In the genomic region with DNA sequence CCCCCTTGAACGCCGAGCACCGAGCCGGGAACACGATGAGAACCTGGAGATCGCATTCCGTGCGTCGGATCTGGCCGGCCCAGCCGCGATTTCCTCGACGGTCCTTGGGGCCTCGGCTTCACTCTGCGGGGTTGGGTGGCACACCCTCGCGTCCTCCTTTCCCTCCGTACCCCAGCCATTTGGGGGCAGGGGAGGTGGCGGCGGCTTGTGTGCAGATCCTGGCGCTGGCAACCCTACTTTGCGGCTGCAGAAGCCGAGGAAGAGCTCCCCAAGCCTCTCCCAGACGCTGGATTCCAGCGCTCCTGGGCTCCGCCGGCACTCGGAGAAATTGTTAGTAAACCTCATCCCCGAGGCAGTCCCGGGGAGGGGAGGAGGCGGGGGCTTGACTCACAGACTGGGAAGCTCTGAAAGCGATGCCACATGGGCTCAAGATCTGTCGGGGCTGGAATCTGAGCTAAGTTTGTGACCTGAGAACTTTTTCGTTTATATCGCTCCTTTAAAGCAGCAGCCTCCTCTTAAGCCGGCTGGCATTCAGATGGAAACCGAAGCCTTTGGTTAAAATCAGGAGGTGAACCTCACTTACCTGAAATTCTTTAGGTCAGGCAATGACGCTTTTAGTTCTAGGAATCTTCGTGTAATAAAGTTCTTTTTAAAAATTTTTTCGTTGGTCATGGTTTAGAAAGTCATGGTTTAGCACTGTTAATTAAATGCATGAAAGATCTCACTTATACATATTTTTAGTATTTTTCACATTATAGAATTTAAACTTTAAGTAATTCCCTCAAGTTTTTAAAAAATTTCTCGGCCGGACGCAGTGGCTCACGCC, we compare ENCODE assay signal across 8 cellular contexts. TPM values are rescaled to one million over a fixed set of nuclear protein-coding genes. Genes with fewer than 3 reads are reported as not detected.
DNase-seq lines count a peak whose midpoint lies in the region; ATAC-seq, FAIRE-seq and TF ChIP-seq lines count a peak whose summit lies in the region.

No MANE protein-coding gene starts in this region.

- H3K4me1 ChIP-seq in left ventricle myocardium inferior = peaks cover 40% of the 10 kb centered on the region
- H3K4me1 ChIP-seq in pancreas = peaks cover 0 to 8% (median 0%) of the 10 kb centered on the region in 3 donors

- H3K27me3 ChIP-seq in left ventricle myocardium inferior (ENCODE audit: low read depth) = no peaks in the 10 kb centered on the region
- H3K27me3 ChIP-seq in pancreas = peaks cover 0 to 8% (median 0%) of the 10 kb centered on the region in 4 donors

- DNase-seq in ACHN (peak; percentile 84), RKO (ENCODE audit: low spot score) (peak; percentile 81), left ventricle myocardium inferior (peak; percentile 73), pancreas (peak; percentile 25 to 76 (median 53)), DMS153 (lab: John Stamatoyannopoulos, UW) (no peak)

- WGBS in pancreas, 2 donors = 7 to 8% methylated on average over 44 to 45 of the region's 45 CpGs

- ATAC-seq in GM18498 (IDR thresholded peaks at IDR 0.05; ENCODE audit: unreplicated experiment) (peak; percentile 18), HG02981 (IDR thresholded peaks at IDR 0.05; ENCODE audit: unreplicated experiment) (peak; percentile 11), pancreas (peak; percentile 67 to 83 (median 74))

- H3K36me3 ChIP-seq in left ventricle myocardium inferior (no peaks in the 10 kb centered on the region), pancreas (no peaks in the 10 kb centered on the region)

- no peak for FAIRE-seq in pancreas (lab: Jason Lieb, UNC)

- H3K9me3 ChIP-seq in left ventricle myocardium inferior (replicated peaks) (no peaks in the 10 kb centered on the region), pancreas (no peaks in the 10 kb centered on the region)

- TF ChIP-seq CTCF in left ventricle myocardium inferior (IDR thresholded peaks at IDR 0.05; ENCODE audit: borderline replicate concordance) (no peak), pancreas (IDR thresholded peaks at IDR 0.05) (no peak)

- H3K27ac ChIP-seq in angular gyrus (ENCODE audit: low read depth, low read length) = peak overlapping the region; percentile 55
- H3K27ac ChIP-seq in left ventricle myocardium inferior (replicated peaks) = peak overlapping the region; percentile 91
- H3K27ac ChIP-seq in pancreas = peak overlapping the region in 3 of 4 donors; percentile 31 to 71 (median 69)

- in situ Hi-C loops in ACHN (cut with HindIII; ENCODE audit: low pct_ligation_motif_present, low pct_unique_long_range_greater_than_20kb, low sequenced_read_pairs) = no loop called here

- intact Hi-C loops in left ventricle myocardium inferior (cut with micrococcal nuclease) (no loop called here), pancreas (cut with DNase I) (no loop called here)

- H3K4me3 ChIP-seq in left ventricle myocardium inferior = peak overlapping the region; percentile 94
- peak overlapping the region; percentile 51 to 80 (median 64) for H3K4me3 ChIP-seq in pancreas

RNA-seq across cellular contexts. Expression of gene DSE, which starts 0.8 kb away (rescaled TPM):
- total RNA-seq in left ventricle myocardium inferior = 14.0 TPM
- 10 to 100 TPM in 1 of 6 donors, 1 to 10 TPM in 5; 1.8 to 19.2 (median 3.9) TPM for total RNA-seq in pancreas
- polyA plus RNA-seq in pancreas = 1 to 10 TPM; 1.7 to 2.6 TPM

Comparison
In these comparisons a context has a peak if more than half of its experiments do, and no peak if none do; other contexts are left out.
1. ATAC-seq: peak in every context shown above with its lines; median percentile 74 in pancreas; 18 in GM18498; 11 in HG02981.